In genomic region chr14:68268197-68268596, GRCh38 we compare ENCODE assay signal across 9 cellular contexts.
DNase-seq lines count a peak whose midpoint lies in the region; ATAC-seq and TF ChIP-seq lines count a peak whose summit lies in the region.
"Had no signal": no experiment of that assay in that cellular context is flagged by ENCODE, and none has a peak within 500 bp of the region (broad histone marks: within the 10 kb centered on the region; RNA-seq: fewer than 3 reads in every experiment).

No MANE protein-coding gene starts in this region.

- H3K27ac Mint-ChIP-seq in activated naive CD4-positive, alpha-beta T cell treated with anti-CD3 and anti-CD28 coated beads for 36 hours, result no peak overlapping the region

- H3K36me3 ChIP-seq in SK-N-MC (ENCODE audit: insufficient read depth, low read length) (no peaks in the 10 kb centered on the region), rectal smooth muscle tissue (ENCODE audit: control insufficient read depth, insufficient read depth, low read length) (no peaks in the 10 kb centered on the region), ovary (no peaks in the 10 kb centered on the region)
- H3K36me3 ChIP-seq: cardiac muscle cell had no signal

- no peaks in the 10 kb centered on the region for H3K27me3 Mint-ChIP-seq in activated naive CD4-positive, alpha-beta T cell treated with anti-CD3 and anti-CD28 coated beads for 36 hours (ENCODE audit: low read depth)

- TF ChIP-seq POLR2A in ovary (IDR thresholded peaks at IDR 0.05), result no peak

- no peak overlapping the region for H3K4me3 ChIP-seq in SK-N-MC
- H3K4me3 ChIP-seq in rectal smooth muscle tissue (ENCODE audit: low read length), result no peak overlapping the region
- H3K4me3 ChIP-seq in ovary, result no peak overlapping the region
- H3K4me3 ChIP-seq: cardiac muscle cell had no signal

- ATAC-seq in GM18868 (IDR thresholded peaks at IDR 0.05; ENCODE audit: unreplicated experiment), result peak; percentile 66
- peak; percentile 62 for ATAC-seq in HG02884 (IDR thresholded peaks at IDR 0.05; ENCODE audit: unreplicated experiment)
- no peak for ATAC-seq in GM19467 (IDR thresholded peaks at IDR 0.05; ENCODE audit: unreplicated experiment)

- H3K9me3 ChIP-seq in SK-N-MC (ENCODE audit: low read depth, low read length) (no peaks in the 10 kb centered on the region), ovary (no peaks in the 10 kb centered on the region)

- no peaks in the 10 kb centered on the region for H3K9me3 Mint-ChIP-seq in activated naive CD4-positive, alpha-beta T cell treated with anti-CD3 and anti-CD28 coated beads for 36 hours

- H3K27me3 ChIP-seq in rectal smooth muscle tissue (ENCODE audit: control insufficient read depth, insufficient read depth, low read length) (no peaks in the 10 kb centered on the region), ovary (no peaks in the 10 kb centered on the region)
- H3K27me3 ChIP-seq: cardiac muscle cell had no signal

- H3K36me3 Mint-ChIP-seq in activated naive CD4-positive, alpha-beta T cell treated with anti-CD3 and anti-CD28 coated beads for 36 hours (ENCODE audit: low read depth), result no peaks in the 10 kb centered on the region

- no peak overlapping the region for H3K4me3 Mint-ChIP-seq in activated naive CD4-positive, alpha-beta T cell treated with anti-CD3 and anti-CD28 coated beads for 36 hours

- peaks cover 50% of the 10 kb centered on the region for H3K4me1 Mint-ChIP-seq in activated naive CD4-positive, alpha-beta T cell treated with anti-CD3 and anti-CD28 coated beads for 36 hours (ENCODE audit: low read depth)

- CTCF ChIA-PET in activated naive CD4-positive, alpha-beta T cell treated with anti-CD3 and anti-CD28 coated beads for 36 hours (lab: Charles Lee), result interaction anchor here (1.1 kb wide), 1 partner anchor 17 kb away, joined by 3 read pairs; no protein-coding TSS in a partner anchor

- 93 to 95% (median 94%) methylated on average over 2 of the region's 2 CpGs for WGBS in ovary, 3 donors

- H3K27ac ChIP-seq in SK-N-MC, result peak overlapping the region; percentile 80
- peak overlapping the region; percentile 73 for H3K27ac ChIP-seq in rectal smooth muscle tissue (ENCODE audit: low read depth, low read length)
- H3K27ac ChIP-seq in ovary, result no peak overlapping the region
- H3K27ac ChIP-seq: cardiac muscle cell had no signal

- TF ChIP-seq CTCF in ovary (IDR thresholded peaks at IDR 0.05), result no peak

- H3K4me1 ChIP-seq in rectal smooth muscle tissue (ENCODE audit: control insufficient read depth, insufficient read depth, low read length) (peaks cover 39% of the 10 kb centered on the region), ovary (ENCODE audit: insufficient read depth) (peaks cover 4% of the 10 kb centered on the region)

- no peak for DNase-seq in SK-N-MC (ENCODE audit: low read depth, low spot score)
- no peak for DNase-seq in ovary
- no peak for DNase-seq in GM19238 (ENCODE audit: insufficient read length, low spot score)
- no peak for DNase-seq in activated naive CD4-positive, alpha-beta T cell treated with anti-CD3 and anti-CD28 coated beads for 36 hours

- no peak overlapping the region for H3K9ac ChIP-seq in SK-N-MC (ENCODE audit: insufficient read length)
- H3K9ac ChIP-seq in rectal smooth muscle tissue (ENCODE audit: low read length), result no peak overlapping the region

- TF ChIP-seq EP300 in ovary (IDR thresholded peaks at IDR 0.05), result no peak

- intact Hi-C loops in ovary (cut with DNase I), result no loop called here
- intact Hi-C loops in activated naive CD4-positive, alpha-beta T cell treated with anti-CD3 and anti-CD28 coated beads for 36 hours (cut with micrococcal nuclease), result no loop called here

Comparison
In these comparisons a context has a peak if more than half of its experiments do, and no peak if none do; other contexts are left out.
1. H3K27ac ChIP-seq: peak in SK-N-MC (single experiment) and rectal smooth muscle tissue (single experiment); none in ovary (0 of 2).